ENCODE assay signal across 1 cellular context in genomic region chr19:49064029-49064629, GRCh38.
TF ChIP-seq lines count a peak whose summit lies in the region.

No MANE protein-coding gene starts in this region.

TF ChIP-seq in H1, 55 proteins besides CTCF, POLR2A, EP300 and RAD21:
- TF ChIP-seq TEAD4 (IDR thresholded peaks at IDR 0.05; ENCODE audit: low read depth, low read length) (peak; percentile 61; the same call in 1 of the 2 replicates), SUZ12 (IDR thresholded peaks at IDR 0.05; ENCODE audit: low read length) (no peak)
